Comparison of ENCODE assay signal across 19 cellular contexts in genomic region chr22:46379301-46379930, GRCh38. TPM values are rescaled to one million over a fixed set of nuclear protein-coding genes. Genes with fewer than 3 reads are reported as not detected.
DNase-seq lines count a peak whose midpoint lies in the region; ATAC-seq and TF ChIP-seq lines count a peak whose summit lies in the region.
"Had no signal": no experiment of that assay in that cellular context is flagged by ENCODE, and none has a peak within 500 bp of the region (broad histone marks: within the 10 kb centered on the region; RNA-seq: fewer than 3 reads in every experiment).

No MANE protein-coding gene starts in this region.

- no peak overlapping the region for H3K4me3 Mint-ChIP-seq in MCF 10A (ENCODE audit: unreplicated experiment)
- H3K4me3 Mint-ChIP-seq: activated B cell treated with CpG ODN at 0.5 μM for 24 hours, IgD-negative memory B cell had no signal

- H3K36me3 ChIP-seq in heart right ventricle (no peaks in the 10 kb centered on the region), mucosa of descending colon (ENCODE audit: low read depth) (no peaks in the 10 kb centered on the region), upper lobe of right lung (no peaks in the 10 kb centered on the region)

- H3K27me3 Mint-ChIP-seq in MCF 10A (ENCODE audit: insufficient read depth, unreplicated experiment): no peaks in the 10 kb centered on the region
- H3K27me3 Mint-ChIP-seq: IgD-negative memory B cell had no signal

- H3K27me3 ChIP-seq in heart right ventricle (peaks cover 0 to 5% (median 0%) of the 10 kb centered on the region in 7 donors), upper lobe of right lung (no peaks in the 10 kb centered on the region)
- H3K27me3 ChIP-seq: thyroid gland had no signal

- H3K4me1 ChIP-seq in heart right ventricle (peaks cover 0 to 15% (median 3%) of the 10 kb centered on the region in 9 donors), mucosa of descending colon (ENCODE audit: low read depth) (peaks cover 23% of the 10 kb centered on the region), upper lobe of right lung (peaks cover 4% of the 10 kb centered on the region)

- intact Hi-C loops in Right ventricle myocardium inferior (cut with DNase I): loop anchor here (5.0 kb wide), 1 partner anchor 158 kb away; the partner anchor contains the start of gene CELSR1
- intact Hi-C loops in heart right ventricle (cut with DNase I): loop anchor here in 1 of 10 donors (5.0 kb wide), 1 partner anchor 1003 kb away; no protein-coding TSS in a partner anchor
- intact Hi-C loops in mucosa of descending colon (cut with DNase I, micrococcal nuclease): no loop called here
- intact Hi-C loops in upper lobe of right lung (cut with DNase I): no loop called here
- intact Hi-C loops in MCF 10A (cut with micrococcal nuclease): loop anchor here (10.0 kb wide), 1 partner anchor 75 kb away; no protein-coding TSS in a partner anchor

- ATAC-seq in Right ventricle myocardium inferior (no peak), heart right ventricle (no peak), mucosa of descending colon (peak; percentile 49), upper lobe of right lung (peak; percentile 35), GM21825 (IDR thresholded peaks at IDR 0.05; ENCODE audit: unreplicated experiment) (no peak)
- ATAC-seq: Panc1 had no signal

- DNase-seq in Right ventricle myocardium inferior (ENCODE audit: missing footprints): peak; percentile 32
- no peak for DNase-seq in heart right ventricle
- peak; percentile 75 for DNase-seq in epithelial cell of proximal tubule (ENCODE audit: low read depth)
- peak; percentile 57 to 63 (median 60) for DNase-seq in mucosa of descending colon
- no peak for DNase-seq in upper lobe of right lung
- no peak for DNase-seq in NCI-H1417 (lab: John Stamatoyannopoulos, UW)
- DNase-seq in MCF 10A (ENCODE audit: unreplicated experiment): no peak
- DNase-seq: 8988T; activated B cell treated with CpG ODN at 0.5 μM for 24 hours; activated effector memory CD4-positive, alpha-beta T cell treated with Interleukin-2 at 50 U/mL for 16 hours; cerebellar nuclear complex; NCI-H1048; NCI-H774; stimulated activated CD4-positive, alpha-beta T cell treated with anti-CD3 and anti-CD28 coated beads, Interleukin-4, amount 100 ng/mL, for 4 hours; thyroid gland had no signal

- H3K36me3 Mint-ChIP-seq in MCF 10A (ENCODE audit: insufficient read depth, unreplicated experiment): peaks cover 68% of the 10 kb centered on the region

- no peaks in the 10 kb centered on the region for H3K9me3 Mint-ChIP-seq in MCF 10A (ENCODE audit: unreplicated experiment)

- WGBS in heart right ventricle, 2 donors: 77 to 78% methylated on average over 19 of the region's 19 CpGs

- TF ChIP-seq CTCF in heart right ventricle (IDR thresholded peaks at IDR 0.05): no peak
- TF ChIP-seq CTCF in epithelial cell of proximal tubule (conservative IDR thresholded peaks at IDR 0.05; ENCODE audit: low read depth, low read length): no peak
- no peak for TF ChIP-seq CTCF in mucosa of descending colon (IDR thresholded peaks at IDR 0.05)
- no peak for TF ChIP-seq CTCF in upper lobe of right lung (IDR thresholded peaks at IDR 0.05)
- TF ChIP-seq CTCF in MCF 10A (IDR thresholded peaks at IDR 0.05; ENCODE audit: unreplicated experiment): no peak

- POLR2A ChIA-PET in MCF 10A (lab: Yijun Ruan, JAX): no interaction called here

- BruUV-seq in MCF 10A (replicated peaks; lab: Mats Ljungman, UMichigan): no TSS peak

- H3K4me3 ChIP-seq in heart right ventricle (no peak overlapping the region), epithelial cell of proximal tubule (ENCODE audit: low read depth, low read length) (peak overlapping the region; percentile 35), mucosa of descending colon (no peak overlapping the region), upper lobe of right lung (no peak overlapping the region)
- H3K4me3 ChIP-seq: thyroid gland had no signal

- H3K27ac Mint-ChIP-seq in MCF 10A (ENCODE audit: low read depth, unreplicated experiment): no peak overlapping the region
- H3K27ac Mint-ChIP-seq: activated B cell treated with CpG ODN at 0.5 μM for 24 hours had no signal

- H3K27ac ChIP-seq in heart right ventricle (no peak overlapping the region), upper lobe of right lung (peak overlapping the region; percentile 51)
- H3K27ac ChIP-seq: C4-2B had no signal

- H3K9me3 ChIP-seq in heart right ventricle (peaks cover 0 to 14% (median 4%) of the 10 kb centered on the region in 11 donors), mucosa of descending colon (peaks cover 8% of the 10 kb centered on the region), upper lobe of right lung (no peaks in the 10 kb centered on the region)
- H3K9me3 ChIP-seq: thyroid gland had no signal

- CTCF ChIA-PET in MCF 10A (lab: Yijun Ruan, JAX): interaction anchor here (0.7 to 4.4 kb wide), 2 partner anchors 12 to 16 kb away, joined by 3 to 18 read pairs; no protein-coding TSS in a partner anchor

- H3K4me1 Mint-ChIP-seq in MCF 10A (ENCODE audit: insufficient read depth, unreplicated experiment): peaks cover 4% of the 10 kb centered on the region

RNA-seq across cellular contexts. Expression of gene TRMU, which starts 43.9 kb away (rescaled TPM):
- total RNA-seq in Right ventricle myocardium inferior (42.2 TPM), heart right ventricle (10 to 100 TPM; 22.1 to 54.1 (median 26.5) TPM), epithelial cell of proximal tubule (39.0 and 50.2 TPM in 2 replicates), mucosa of descending colon (10 to 100 TPM; 40.5 to 41.5 (median 41.2) TPM), upper lobe of right lung (34.9 TPM), MCF 10A (2022) (46.6 and 48.7 TPM in 2 replicates)
- polyA plus RNA-seq in heart right ventricle: 10 to 100 TPM; 44.0 to 80.5 TPM

Comparison
In these comparisons a context has a peak if more than half of its experiments do, and no peak if none do; other contexts are left out.
1. DNase-seq: peak in Right ventricle myocardium inferior (single experiment), epithelial cell of proximal tubule (single experiment) and mucosa of descending colon (3 of 3); none in heart right ventricle (0 of 2), upper lobe of right lung (single experiment), NCI-H1417 (0 of 3) and MCF 10A (single experiment).
2. ATAC-seq: peak in mucosa of descending colon (single experiment) and upper lobe of right lung (single experiment); none in Right ventricle myocardium inferior (single experiment), heart right ventricle (0 of 8) and GM21825 (single experiment).
3. intact Hi-C loops: an anchor here in Right ventricle myocardium inferior (5.0 kb wide) and MCF 10A (10.0 kb wide); none called in mucosa of descending colon and upper lobe of right lung.